In genomic region chr1:89878256-89878655, GRCh38 we compare ENCODE assay signal across 1 cellular context.
TF ChIP-seq lines count a peak whose summit lies in the region.

No MANE protein-coding gene starts in this region.

TF ChIP-seq in HepG2, 621 proteins besides CTCF, POLR2A, EP300 and RAD21:
- no peak for TF ChIP-seq MAFK (conservative IDR thresholded peaks at IDR 0.05 in 1 of 2, IDR thresholded peaks at IDR 0.05 in 1 of 2; ENCODE audit: low read length in 2 of 2)
- no peak for TF ChIP-seq ZBTB40 (IDR thresholded peaks at IDR 0.05)
- no peak for TF ChIP-seq ZBTB40 (CRISPR knock-in tag; IDR thresholded peaks at IDR 0.05)
- no peak for TF ChIP-seq FOSL1 (CRISPR knock-in tag; IDR thresholded peaks at IDR 0.05; ENCODE audit: borderline replicate concordance)
- TF ChIP-seq MEIS2 (CRISPR knock-in tag; IDR thresholded peaks at IDR 0.05), result no peak
- TF ChIP-seq CCAR2 (optimal IDR thresholded peaks at IDR 0.05; ENCODE audit: low read depth, low read length), result no peak
- TF ChIP-seq MXD4 (CRISPR knock-in tag; IDR thresholded peaks at IDR 0.05), result no peak
